18 cellular contexts compared by ENCODE assay signal in genomic region chr15:40936234-40936708, GRCh38. TPM values are rescaled to one million over a fixed set of nuclear protein-coding genes. Genes with fewer than 3 reads are reported as not detected.
A peak's percentile ranks its signal among the peaks of the same experiment; 100 is the strongest.
DNase-seq lines count a peak whose midpoint lies in the region; ATAC-seq, FAIRE-seq and TF ChIP-seq lines count a peak whose summit lies in the region.
"Had no signal": no experiment of that assay in that cellular context is flagged by ENCODE, and none has a peak within 500 bp of the region (broad histone marks: within the 10 kb centered on the region; RNA-seq: fewer than 3 reads in every experiment).

No MANE protein-coding gene starts in this region.

- H3K27ac ChIP-seq in left ventricle myocardium inferior (replicated peaks) (peak overlapping the region; percentile 92), H1 (ENCODE audit: low read depth, low read length) (no peak overlapping the region), mesendoderm (ENCODE audit: low read depth, low read length) (no peak overlapping the region), upper lobe of left lung (peak overlapping the region; percentile 30 to 93 (median 52))

- no peak for ATAC-seq in upper lobe of left lung (ENCODE audit: low FRiP score in 2 of 2)
- ATAC-seq in naive thymus-derived CD8-positive, alpha-beta T cell: no peak

- no peak overlapping the region for H4K5ac ChIP-seq in H1 (ENCODE audit: insufficient read length, low read depth, low read length)
- H4K5ac ChIP-seq in mesendoderm (ENCODE audit: low read length): no peak overlapping the region

- H3K18ac ChIP-seq in H1 (ENCODE audit: extremely low read depth, low read length) (no peak overlapping the region), mesendoderm (ENCODE audit: low read length) (no peak overlapping the region)

- H2AFZ ChIP-seq in H1 (ENCODE audit: low read length): no peak overlapping the region

- WGBS in H1 (ENCODE audit: extremely low coverage in 1 of 2, insufficient coverage in 1 of 2, insufficient read length in 1 of 2, insufficient replicate concordance in 2 of 2, low coverage in 1 of 2, low lambda C conversion rate in 2 of 2, missing lambda C conversion rate in 1 of 2), 2 experiments: 95% methylated on average over 27 of the region's 31 CpGs; no CpG with 5 or more reads in 1 of the 2 experiments
- WGBS in mesendoderm (ENCODE audit: extremely low coverage, insufficient coverage, low lambda C conversion rate): no CpG with 5 or more reads among the region's 31 CpGs
- 66 to 81% methylated on average over 11 to 27 of the region's 31 CpGs for WGBS in upper lobe of left lung, 2 donors

- no peaks in the 10 kb centered on the region for H3K9me3 Mint-ChIP-seq in naive thymus-derived CD8-positive, alpha-beta T cell
- H3K9me3 Mint-ChIP-seq: CD4-positive, alpha-beta T cell had no signal

- H3K23ac ChIP-seq in H1 (ENCODE audit: insufficient read length) (no peak overlapping the region), mesendoderm (ENCODE audit: low read length) (peak overlapping the region; percentile 94)

- intact Hi-C loops in left ventricle myocardium inferior (cut with micrococcal nuclease) (no loop called here), cardiac septum (cut with DNase I) (no loop called here)

- POLR2A ChIA-PET in H1 (lab: Charles Lee; ENCODE audit: partially characterized antibody): interaction anchor here (2.6 to 43.8 kb wide), 2 partner anchors 16 to 17 kb away, joined by 5 to 1505 read pairs; partner anchors contain the start of gene CHAC1
- POLR2A ChIA-PET in naive thymus-derived CD8-positive, alpha-beta T cell (lab: Charles Lee): interaction anchor here (0.5 to 1.2 kb wide), 3 partner anchors 16 to 494 kb away, joined by 3 to 10 read pairs (median 4); no protein-coding TSS in a partner anchor

- H2BK20ac ChIP-seq in H1 (ENCODE audit: low read length): no peak overlapping the region

- TF ChIP-seq POLR2A in H1 (IDR thresholded peaks at IDR 0.05; ENCODE audit: control extremely low read depth in 1 of 2, low read depth in 2 of 2, low read length in 2 of 2): no peak
- TF ChIP-seq POLR2A in upper lobe of left lung (IDR thresholded peaks at IDR 0.05): no peak

- TF ChIP-seq RAD21 in H1 (IDR thresholded peaks at IDR 0.05 in 1 of 2, conservative IDR thresholded peaks at IDR 0.05 in 1 of 2; ENCODE audit: low read depth in 2 of 2, low read length in 2 of 2): no peak

- DNase-seq in left ventricle myocardium inferior (no peak), cardiac septum (ENCODE audit: low spot score) (no peak), H1 (ENCODE audit: low read depth in 1 of 2, low spot score in 2 of 2) (no peak), mesendoderm (no peak), upper lobe of left lung (peak in 1 of 2 donors; percentile 82), HPDE6-E6E7 (ENCODE audit: extremely low spot score) (no peak), SKM-1 (lab: John Stamatoyannopoulos, UW; ENCODE audit: unreplicated experiment) (no peak)
- DNase-seq in naive thymus-derived CD8-positive, alpha-beta T cell: no peak
- DNase-seq: CD4-positive, alpha-beta T cell; COR-L47; DMS79; MV-4-11; NCI-H1105 treated with DMSO at 0.1 percent for 48 hours; NCI-H446; Peyer's patch had no signal

- no peak overlapping the region for H2BK120ac ChIP-seq in H1 (replicated peaks; ENCODE audit: low read depth, low read length)
- no peak overlapping the region for H2BK120ac ChIP-seq in mesendoderm (ENCODE audit: low read depth, low read length)

- TF ChIP-seq EP300 in H1 (IDR thresholded peaks at IDR 0.05; ENCODE audit: borderline replicate concordance in 1 of 2, low read depth in 2 of 2, low read length in 2 of 2) (no peak), upper lobe of left lung (IDR thresholded peaks at IDR 0.05) (no peak)

- H4K91ac ChIP-seq in H1 (replicated peaks; ENCODE audit: insufficient read length, low read length): no peak overlapping the region

- H2AK5ac ChIP-seq in H1 (ENCODE audit: low read depth, low read length) (no peak overlapping the region), mesendoderm (ENCODE audit: low read length) (no peak overlapping the region)

- H3K79me2 ChIP-seq in H1 (ENCODE audit: control insufficient read depth in 1 of 2, insufficient read depth in 2 of 2, low read length in 2 of 2) (no peaks in the 10 kb centered on the region), mesendoderm (ENCODE audit: control insufficient read depth, insufficient read depth, low read length) (no peaks in the 10 kb centered on the region)

- H2BK5ac ChIP-seq in H1 (ENCODE audit: low read depth, low read length): no peak overlapping the region
- no peak overlapping the region for H2BK5ac ChIP-seq in mesendoderm (ENCODE audit: low read length)

- H3K56ac ChIP-seq in H1 (replicated peaks; ENCODE audit: insufficient read length, low read depth, low read length) (no peak overlapping the region), mesendoderm (ENCODE audit: low read length) (no peak overlapping the region)

- H3K36me3 ChIP-seq in left ventricle myocardium inferior (peaks cover 40% of the 10 kb centered on the region), H1 (ENCODE audit: control insufficient read depth in 2 of 4, insufficient read depth in 4 of 4, low read length in 3 of 4) (no peaks in the 10 kb centered on the region), mesendoderm (ENCODE audit: control insufficient read depth, insufficient read depth, low read length) (no peaks in the 10 kb centered on the region), upper lobe of left lung (peaks cover 0 to 34% (median 2%) of the 10 kb centered on the region in 4 donors)

- H3K4me1 Mint-ChIP-seq in naive thymus-derived CD8-positive, alpha-beta T cell: peaks cover 18 to 31% (median 26%) of the 10 kb centered on the region in 4 donors

- H4K20me1 ChIP-seq in H1 (replicated peaks in 1 of 2; ENCODE audit: control insufficient read depth in 1 of 2, insufficient read depth in 2 of 2, low read length in 2 of 2): peaks cover 2 to 5% of the 10 kb centered on the region in 2 experiments

- CTCF ChIA-PET in H1 (lab: Charles Lee; ENCODE audit: partially characterized antibody): interaction anchor here (1.0 to 33.1 kb wide), 5 partner anchors 10 to 55 kb away, joined by 3 to 619 read pairs (median 5); partner anchors contain the start of genes DLL4 and VPS18

- H2BK12ac ChIP-seq in H1 (ENCODE audit: low read depth, low read length): 0 out of 2 replicates have a peak overlapping the region, but pooled peaks have one; percentile 50

- H3K27me3 ChIP-seq in left ventricle myocardium inferior (ENCODE audit: low read depth) (peaks cover 11% of the 10 kb centered on the region), H1 (replicated peaks in 1 of 4; ENCODE audit: control insufficient read depth in 3 of 4, extremely low read depth in 1 of 4, insufficient read depth in 3 of 4, low read length in 3 of 4) (peaks cover 11 to 50% (median 33%) of the 10 kb centered on the region in 4 experiments), mesendoderm (ENCODE audit: insufficient read depth, low read length, poor library complexity) (peaks cover 2% of the 10 kb centered on the region), upper lobe of left lung (no peaks in the 10 kb centered on the region)
- H3K27me3 ChIP-seq: Peyer's patch had no signal

- H2BK15ac ChIP-seq in H1 (ENCODE audit: low read length) (no peak overlapping the region), mesendoderm (replicated peaks; ENCODE audit: low read depth) (no peak overlapping the region)

- no peak overlapping the region for H3K27ac Mint-ChIP-seq in naive thymus-derived CD8-positive, alpha-beta T cell
- H3K27ac Mint-ChIP-seq: B cell; CD4-positive, alpha-beta T cell had no signal

- H3K4me2 ChIP-seq in H1 (ENCODE audit: insufficient read depth in 1 of 2, low read depth in 2 of 2, low read length in 2 of 2): no peak overlapping the region
- H3K4me2 ChIP-seq in mesendoderm (ENCODE audit: low read length): no peak overlapping the region

- TF ChIP-seq CTCF in left ventricle myocardium inferior (IDR thresholded peaks at IDR 0.05; ENCODE audit: borderline replicate concordance) (no peak), H1 (IDR thresholded peaks at IDR 0.05; ENCODE audit: control extremely low read depth in 1 of 3, insufficient read depth in 1 of 3, low read depth in 1 of 3, low read length in 3 of 3) (no peak), upper lobe of left lung (IDR thresholded peaks at IDR 0.05) (no peak)

- no peak for FAIRE-seq in H1 (lab: Jason Lieb, UNC)
- FAIRE-seq: A204.1, GM19239 had no signal

- H3K9me3 ChIP-seq in left ventricle myocardium inferior (replicated peaks): no peaks in the 10 kb centered on the region
- H3K9me3 ChIP-seq in H1 (ENCODE audit: insufficient read depth in 2 of 2, low read depth in 1 of 2, low read length in 1 of 2): no peaks in the 10 kb centered on the region
- no peaks in the 10 kb centered on the region for H3K9me3 ChIP-seq in upper lobe of left lung
- H3K9me3 ChIP-seq: Peyer's patch had no signal

- H4K8ac ChIP-seq in H1 (ENCODE audit: extremely low read depth, insufficient read depth, low read length): peak overlapping the region; percentile 51; the same call in 1 of the 2 replicates
- no peak overlapping the region for H4K8ac ChIP-seq in mesendoderm (ENCODE audit: low read depth, low read length)

- H3K27me3 Mint-ChIP-seq in naive thymus-derived CD8-positive, alpha-beta T cell: peaks cover 0 to 18% (median 13%) of the 10 kb centered on the region in 5 donors

- H3K9ac ChIP-seq in H1 (replicated peaks in 1 of 4; ENCODE audit: extremely low read depth in 1 of 4, low read depth in 3 of 4, low read length in 3 of 4) (no peak overlapping the region), mesendoderm (ENCODE audit: low read length) (no peak overlapping the region)

- H3K23me2 ChIP-seq in H1 (ENCODE audit: low read depth, low read length): peaks cover 2% of the 10 kb centered on the region; the same call in 1 of the 2 replicates

- no peaks in the 10 kb centered on the region for H3K79me1 ChIP-seq in H1 (ENCODE audit: low read depth, low read length)
- H3K79me1 ChIP-seq in mesendoderm (ENCODE audit: low read length): no peaks in the 10 kb centered on the region

- no peak overlapping the region for H3K14ac ChIP-seq in H1 (ENCODE audit: insufficient read length)

- H3K4me3 ChIP-seq in left ventricle myocardium inferior (peak overlapping the region; percentile 77), H1 (ENCODE audit: extremely low read depth in 1 of 4, insufficient read depth in 2 of 4, low read depth in 3 of 4, low read length in 4 of 4) (no peak overlapping the region), mesendoderm (ENCODE audit: low read length) (no peak overlapping the region), upper lobe of left lung (peak overlapping the region in 2 of 4 donors; percentile 8 to 21)
- H3K4me3 ChIP-seq: Peyer's patch had no signal

- H3K4me1 ChIP-seq in left ventricle myocardium inferior (peaks cover 99% of the 10 kb centered on the region), H1 (replicated peaks in 1 of 4; ENCODE audit: control insufficient read depth in 3 of 4, insufficient read depth in 4 of 4, low read length in 3 of 4) (peaks cover 0 to 18% (median 5%) of the 10 kb centered on the region in 4 experiments; a peak in 5 of 7 replicates), mesendoderm (ENCODE audit: control insufficient read depth, low read depth, low read length) (no peaks in the 10 kb centered on the region), upper lobe of left lung (peaks cover 64 to 76% (median 71%) of the 10 kb centered on the region in 4 donors)

- H3K36me3 Mint-ChIP-seq in naive thymus-derived CD8-positive, alpha-beta T cell: no peaks in the 10 kb centered on the region

- H3K4ac ChIP-seq in H1 (replicated peaks; ENCODE audit: insufficient read length, low read depth, low read length) (no peak overlapping the region), mesendoderm (ENCODE audit: low read depth, low read length) (no peak overlapping the region)

- no peak overlapping the region for H3K4me3 Mint-ChIP-seq in naive thymus-derived CD8-positive, alpha-beta T cell
- H3K4me3 Mint-ChIP-seq: B cell; CD4-positive, alpha-beta T cell had no signal

RNA-seq across cellular contexts. Expression of gene DLL4, which starts 7.1 kb away (rescaled TPM):
- total RNA-seq in left ventricle myocardium inferior: 11.1 TPM
- 11.5 TPM for total RNA-seq in cardiac septum
- total RNA-seq in H1 (2021; fragmentation: NEBNext Ultra II Directional; extraction: Animal tissue kit (Norgen Biotek cat#: 25700)): 0.48 and 0.60 TPM in 2 replicates
- polyA plus RNA-seq in H1 (2011; rRNA removed): 0.22 and 0.23 TPM in 2 replicates
- polyA plus RNA-seq in H1 (2011; cell fraction: cytosol; rRNA removed): 0.21 TPM
- 1.0 TPM for polyA plus RNA-seq in H1 (2011; cell fraction: nucleus; rRNA removed)
- 0.12 to 0.18 TPM (median 0.17 TPM) in 3 of 4 replicates, not detected in the other for polyA plus RNA-seq in H1 (2012, experiment 1 of 2)
- polyA plus RNA-seq in H1 (2012, experiment 2 of 2): 0.16 TPM
- 0.20 TPM for polyA plus RNA-seq in H1 (2013, experiment 1 of 2)
- polyA plus RNA-seq in H1 (2013, experiment 2 of 2): 0.20 TPM
- polyA minus RNA-seq in H1 (2011; rRNA and poly(A)+ RNA removed): 0.27 and 0.85 TPM in 2 replicates
- polyA minus RNA-seq in H1 (2011; cell fraction: cytosol; rRNA and poly(A)+ RNA removed): not detected
- 2.5 TPM for polyA minus RNA-seq in H1 (2011; cell fraction: nucleus; rRNA and poly(A)+ RNA removed)
- 0.01 TPM for polyA plus RNA-seq in mesendoderm (2013, experiment 1 of 2)
- not detected for polyA plus RNA-seq in mesendoderm (2013, experiment 2 of 2)
- 10 to 100 TPM in 5 of 6 donors, 1 to 10 TPM in 1; 9.5 to 38.0 (median 13.7) TPM for total RNA-seq in upper lobe of left lung
- total RNA-seq in naive thymus-derived CD8-positive, alpha-beta T cell: under 1 TPM in 1 of 2 experiments, not detected in 1; 0.16 TPM
- polyA plus RNA-seq in naive thymus-derived CD8-positive, alpha-beta T cell: not detected

RNA-seq across cellular contexts. Expression of gene CHAC1, which starts 17.0 kb away (rescaled TPM):
- total RNA-seq in left ventricle myocardium inferior: 1.3 TPM
- total RNA-seq in cardiac septum: 1.6 TPM
- 28.7 and 34.3 TPM in 2 replicates for total RNA-seq in H1 (2021; fragmentation: NEBNext Ultra II Directional; extraction: Animal tissue kit (Norgen Biotek cat#: 25700))
- 159 and 215 TPM in 2 replicates for polyA plus RNA-seq in H1 (2011; rRNA removed)
- polyA plus RNA-seq in H1 (2011; cell fraction: cytosol; rRNA removed): 112 TPM
- polyA plus RNA-seq in H1 (2011; cell fraction: nucleus; rRNA removed): 104 TPM
- 33.4 to 49.1 TPM (median 43.9 TPM) in 4 replicates for polyA plus RNA-seq in H1 (2012, experiment 1 of 2)
- polyA plus RNA-seq in H1 (2012, experiment 2 of 2): 56.2 TPM
- 17.9 TPM for polyA plus RNA-seq in H1 (2013, experiment 1 of 2)
- polyA plus RNA-seq in H1 (2013, experiment 2 of 2): 16.9 TPM
- 55.7 and 84.0 TPM in 2 replicates for polyA minus RNA-seq in H1 (2011; rRNA and poly(A)+ RNA removed)
- 89.2 TPM for polyA minus RNA-seq in H1 (2011; cell fraction: cytosol; rRNA and poly(A)+ RNA removed)
- polyA minus RNA-seq in H1 (2011; cell fraction: nucleus; rRNA and poly(A)+ RNA removed): 65.8 TPM
- polyA plus RNA-seq in mesendoderm (2013, experiment 1 of 2): 28.1 TPM
- polyA plus RNA-seq in mesendoderm (2013, experiment 2 of 2): 29.2 TPM
- 10 to 100 TPM in 1 of 6 donors, 1 to 10 TPM in 5; 2.6 to 11.1 (median 3.4) TPM for total RNA-seq in upper lobe of left lung
- 1 to 10 TPM; 8.9 to 9.2 TPM for total RNA-seq in naive thymus-derived CD8-positive, alpha-beta T cell
- polyA plus RNA-seq in naive thymus-derived CD8-positive, alpha-beta T cell: not detected

RNA-seq across cellular contexts. Expression of gene VPS18, which starts 42.0 kb away (rescaled TPM):
- total RNA-seq in left ventricle myocardium inferior: 21.3 TPM
- 16.0 TPM for total RNA-seq in cardiac septum
- total RNA-seq in H1 (2021; fragmentation: NEBNext Ultra II Directional; extraction: Animal tissue kit (Norgen Biotek cat#: 25700)): 31.9 and 32.7 TPM in 2 replicates
- 28.9 and 32.9 TPM in 2 replicates for polyA plus RNA-seq in H1 (2011; rRNA removed)
- polyA plus RNA-seq in H1 (2011; cell fraction: cytosol; rRNA removed): 27.4 TPM
- polyA plus RNA-seq in H1 (2011; cell fraction: nucleus; rRNA removed): 35.6 TPM
- 19.1 to 31.3 TPM (median 29.5 TPM) in 4 replicates for polyA plus RNA-seq in H1 (2012, experiment 1 of 2)
- 32.6 TPM for polyA plus RNA-seq in H1 (2012, experiment 2 of 2)
- polyA plus RNA-seq in H1 (2013, experiment 1 of 2): 12.6 TPM
- 11.3 TPM for polyA plus RNA-seq in H1 (2013, experiment 2 of 2)
- polyA minus RNA-seq in H1 (2011; rRNA and poly(A)+ RNA removed): 65.4 and 80.3 TPM in 2 replicates
- 39.1 TPM for polyA minus RNA-seq in H1 (2011; cell fraction: cytosol; rRNA and poly(A)+ RNA removed)
- 31.4 TPM for polyA minus RNA-seq in H1 (2011; cell fraction: nucleus; rRNA and poly(A)+ RNA removed)
- polyA plus RNA-seq in mesendoderm (2013, experiment 1 of 2): 11.7 TPM
- 11.5 TPM for polyA plus RNA-seq in mesendoderm (2013, experiment 2 of 2)
- 10 to 100 TPM; 19.9 to 43.2 (median 29.2) TPM for total RNA-seq in upper lobe of left lung
- total RNA-seq in naive thymus-derived CD8-positive, alpha-beta T cell: 10 to 100 TPM; 20.4 to 20.7 TPM
- 10 to 100 TPM; 11.1 to 19.2 (median 15.0) TPM for polyA plus RNA-seq in naive thymus-derived CD8-positive, alpha-beta T cell

Comparison
In these comparisons a context has a peak if more than half of its experiments do, and no peak if none do; other contexts are left out.
1. H3K27ac ChIP-seq: peak in left ventricle myocardium inferior (single experiment) and upper lobe of left lung (4 of 4); none in H1 (single experiment) and mesendoderm (single experiment).